In the genomic region with DNA sequence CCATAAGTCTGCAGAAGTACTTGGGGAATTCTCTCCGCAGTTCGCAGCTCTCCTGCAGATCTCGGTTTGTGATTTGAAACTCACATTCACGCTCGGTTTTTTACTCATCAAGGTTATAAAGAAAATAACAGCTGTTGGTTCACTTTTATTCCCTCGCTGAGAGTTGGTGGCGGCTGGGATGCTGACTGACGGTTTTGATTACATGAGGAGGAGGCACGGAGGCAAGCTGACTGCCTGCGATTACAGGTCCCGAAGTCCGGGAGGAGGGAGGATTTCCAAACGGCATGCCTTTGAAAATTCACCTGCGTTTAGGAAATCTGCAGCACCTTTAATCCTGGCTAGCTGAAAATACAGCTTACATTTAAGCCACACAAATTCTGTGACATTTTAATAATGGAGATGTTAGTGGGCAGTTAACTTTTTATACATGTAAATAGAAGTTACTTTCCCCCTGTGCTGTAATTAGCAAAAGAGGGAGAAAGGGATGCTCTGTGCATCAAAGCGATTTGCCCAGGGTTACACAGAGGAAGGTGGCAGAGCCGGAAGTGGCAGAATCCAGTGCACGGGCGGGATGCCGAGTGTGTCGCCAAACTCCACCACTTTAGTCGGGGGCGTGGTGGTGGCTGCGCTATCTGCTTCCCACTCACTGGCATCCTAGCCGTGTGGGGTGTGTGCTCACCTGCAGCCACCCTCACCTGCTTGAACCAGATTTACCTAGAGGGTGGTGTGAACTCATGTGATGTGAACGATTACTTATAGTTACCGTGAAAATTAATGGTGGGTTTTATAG, we compare ENCODE assay signal across 22 cellular contexts. TPM values are rescaled to one million over a fixed set of nuclear protein-coding genes. Genes with fewer than 3 reads are reported as not detected.
DNase-seq lines count a peak whose midpoint lies in the region; ATAC-seq, FAIRE-seq and TF ChIP-seq lines count a peak whose summit lies in the region.
"Had no signal": no experiment of that assay in that cellular context is flagged by ENCODE, and none has a peak within 500 bp of the region (broad histone marks: within the 10 kb centered on the region; RNA-seq: fewer than 3 reads in every experiment).

No MANE protein-coding gene starts in this region.

- no peaks in the 10 kb centered on the region for H3K36me3 ChIP-seq in small intestine (ENCODE audit: control insufficient read depth in 2 of 2, insufficient read depth in 2 of 2, low read length in 2 of 2)

- H3K27me3 ChIP-seq in small intestine (ENCODE audit: control insufficient read depth in 2 of 2, insufficient read depth in 2 of 2, low read length in 2 of 2) = no peaks in the 10 kb centered on the region

- FAIRE-seq in small intestine (lab: Jason Lieb, UNC) = no peak
- FAIRE-seq: A204.1, D721Med, GM12878 had no signal

- no peak overlapping the region for H3K4me3 ChIP-seq in small intestine (ENCODE audit: low read depth in 1 of 2, low read length in 2 of 2)
- H3K4me3 ChIP-seq: GM12878 had no signal

- peaks cover 2 to 9% of the 10 kb centered on the region in 2 donors for H3K4me1 ChIP-seq in small intestine (ENCODE audit: control insufficient read depth in 2 of 2, insufficient read depth in 1 of 2, low read depth in 1 of 2, low read length in 1 of 2)

- ATAC-seq in left colon (peak; percentile 31), GM21723 (IDR thresholded peaks at IDR 0.05; ENCODE audit: unreplicated experiment) (no peak), GM18861 (IDR thresholded peaks at IDR 0.05; ENCODE audit: unreplicated experiment) (no peak)
- ATAC-seq: GM12878, PC-3 had no signal

- no peak overlapping the region for H3K27ac ChIP-seq in small intestine (ENCODE audit: low read depth in 1 of 2, low read length in 1 of 2)

- intact Hi-C loops in left colon (cut with DNase I, micrococcal nuclease) = no loop called here

- POLR2A ChIA-PET in HEK293T (lab: Yijun Ruan, JAX) = no interaction called here

- peak; percentile 48 for DNase-seq in NCI-H2171 treated with DMSO at 0.1 percent for 48 hours (lab: John Stamatoyannopoulos, UW)
- DNase-seq in NCI-H2171 (lab: John Stamatoyannopoulos, UW) = no peak
- DNase-seq in NCI-H526 (lab: John Stamatoyannopoulos, UW) = peak; percentile 37 to 75
- peak; percentile 77 to 78 for DNase-seq in left colon
- DNase-seq in small intestine = peak; percentile 57
- DNase-seq in HEK293T (ENCODE audit: extremely low spot score) = no peak
- DNase-seq: DND-41, GOT3, HCEC 1CT, KBM-7, NCI-H1092, NCI-H1436, NCI-H187 treated with DMSO at 0.1 percent for 48 hours, NCI-H510A, PC-3, Right ventricle myocardium superior had no signal

- no peaks in the 10 kb centered on the region for H3K9me3 ChIP-seq in small intestine (ENCODE audit: control insufficient read depth, low read depth)

- CTCF ChIA-PET in HEK293T (lab: Yijun Ruan, JAX) = no interaction called here

- WGBS in small intestine, 3 donors = 23 to 74% (median 39%) methylated on average over 26 of the region's 26 CpGs

TF ChIP-seq in HEK293T, 16 proteins besides CTCF, POLR2A, EP300 and RAD21:
- TF ChIP-seq TARDBP (IDR thresholded peaks at IDR 0.05) (no peak), ARNT (IDR thresholded peaks at IDR 0.05) (no peak), L3MBTL2 (conservative IDR thresholded peaks at IDR 0.05) (no peak), SP1 (IDR thresholded peaks at IDR 0.05) (no peak), SUZ12 (IDR thresholded peaks at IDR 0.05) (no peak), ZNF384 (IDR thresholded peaks at IDR 0.05) (no peak), FOXK2 (IDR thresholded peaks at IDR 0.05) (no peak), BHLHE40 (IDR thresholded peaks at IDR 0.05; ENCODE audit: borderline replicate concordance) (no peak), LEF1 (IDR thresholded peaks at IDR 0.05; ENCODE audit: borderline replicate concordance) (no peak), FOXM1 (IDR thresholded peaks at IDR 0.05; ENCODE audit: borderline replicate concordance) (no peak)
- TF ChIP-seq, protein P1, sequence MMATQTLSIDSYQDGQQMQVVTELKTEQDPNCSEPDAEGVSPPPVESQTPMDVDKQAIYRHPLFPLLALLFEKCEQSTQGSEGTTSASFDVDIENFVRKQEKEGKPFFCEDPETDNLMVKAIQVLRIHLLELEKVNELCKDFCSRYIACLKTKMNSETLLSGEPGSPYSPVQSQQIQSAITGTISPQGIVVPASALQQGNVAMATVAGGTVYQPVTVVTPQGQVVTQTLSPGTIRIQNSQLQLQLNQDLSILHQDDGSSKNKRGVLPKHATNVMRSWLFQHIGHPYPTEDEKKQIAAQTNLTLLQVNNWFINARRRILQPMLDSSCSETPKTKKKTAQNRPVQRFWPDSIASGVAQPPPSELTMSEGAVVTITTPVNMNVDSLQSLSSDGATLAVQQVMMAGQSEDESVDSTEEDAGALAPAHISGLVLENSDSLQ (IDR thresholded peaks at IDR 0.05) = no peak

RNA-seq across cellular contexts. Expression of a gene that starts 14.7 kb away (rescaled TPM):
- total RNA-seq in left colon = 10 to 100 TPM; 61.3 to 78.5 TPM
- 10 to 100 TPM in 2 of 3 donors, 1 to 10 TPM in 1; 9.8 to 15.6 (median 15.4) TPM for polyA plus RNA-seq in small intestine
- total RNA-seq: B cell had no signal

Comparison
In these comparisons a context has a peak if more than half of its experiments do, and no peak if none do; other contexts are left out.
1. DNase-seq: peak in NCI-H2171 treated with DMSO at 0.1 percent for 48 hours (single experiment), NCI-H526 (2 of 2), left colon (2 of 2) and small intestine (single experiment); none in NCI-H2171 (single experiment) and HEK293T (single experiment).